In the genomic region with DNA sequence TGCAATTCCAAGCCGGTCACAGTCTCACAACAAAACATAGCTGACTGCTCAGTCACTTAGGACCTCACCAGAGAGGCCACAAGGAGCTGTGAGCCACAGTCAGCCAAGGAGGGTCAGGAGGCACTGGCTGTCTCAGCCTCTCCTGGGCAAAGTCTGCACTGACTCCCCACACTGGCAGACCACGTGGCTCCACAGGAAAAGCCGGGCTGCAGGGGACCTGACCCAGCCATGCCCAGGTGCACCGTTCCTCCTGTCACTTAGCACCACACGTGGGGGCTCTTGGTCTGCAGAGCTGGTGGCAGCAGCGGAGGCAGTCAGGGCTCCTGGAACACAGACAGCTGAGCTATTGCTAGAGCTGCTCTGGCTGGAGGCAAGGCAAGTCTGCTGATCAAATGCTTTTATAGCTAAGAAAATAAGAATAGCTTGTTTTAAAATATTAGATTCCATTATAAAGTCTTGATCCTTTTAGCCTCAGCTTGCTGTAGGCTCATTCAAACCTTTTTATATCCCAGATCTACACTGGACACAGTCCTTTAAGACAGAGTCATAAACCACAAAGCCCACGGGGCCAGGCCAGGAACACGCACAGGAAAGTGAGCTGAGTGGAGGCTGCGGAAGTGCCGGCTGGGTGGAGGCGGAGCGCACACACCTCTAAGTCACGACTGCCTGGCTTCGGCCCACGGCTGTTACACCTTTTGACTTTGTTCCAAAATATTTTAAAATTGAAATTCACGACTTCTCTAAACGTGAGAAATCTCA, we compare ENCODE assay signal across 8 cellular contexts.
DNase-seq lines count a peak whose midpoint lies in the region; ATAC-seq lines count a peak whose summit lies in the region.

No MANE protein-coding gene starts in this region.

- H3K27me3 Mint-ChIP-seq in activated CD4-positive, alpha-beta T cell treated with anti-CD3 and anti-CD28 coated beads, Interleukin-2, amount 10 ng/mL, durations not matched to agents 24 days and 14 days = no peaks in the 10 kb centered on the region

- DNase-seq in activated gamma-delta T cell treated with Interleukin-2 at 50 U/mL for 16 hours (peak; percentile 19), activated gamma-delta T cell (lab: John Stamatoyannopoulos, UW) (no peak), iPS-NIHi11 (ENCODE audit: low spot score) (peak; percentile 20), NCI-H1694 (lab: John Stamatoyannopoulos, UW) (no peak), NCI-H748 (lab: John Stamatoyannopoulos, UW; ENCODE audit: unreplicated experiment) (no peak)
- DNase-seq in activated CD4-positive, alpha-beta T cell treated with anti-CD3 and anti-CD28 coated beads, Interleukin-2, amount 10 ng/mL, durations not matched to agents 24 days and 14 days = peak; percentile 82
- DNase-seq in stimulated activated naive CD8-positive, alpha-beta T cell treated with anti-CD3 and anti-CD28 coated beads, Interleukin-15, Interleukin-2, amounts not matched to agents 100 U/mL and 50 U/mL, for 24 hours = peak; percentile 37

- H3K27ac Mint-ChIP-seq in activated CD4-positive, alpha-beta T cell treated with anti-CD3 and anti-CD28 coated beads, Interleukin-2, amount 10 ng/mL, durations not matched to agents 24 days and 14 days = peak overlapping the region; percentile 69

- intact Hi-C loops in activated CD4-positive, alpha-beta T cell treated with anti-CD3 and anti-CD28 coated beads, Interleukin-2, amount 10 ng/mL, durations not matched to agents 24 days and 14 days (cut with micrococcal nuclease) = no loop called here

- H3K9me3 Mint-ChIP-seq in activated CD4-positive, alpha-beta T cell treated with anti-CD3 and anti-CD28 coated beads, Interleukin-2, amount 10 ng/mL, durations not matched to agents 24 days and 14 days = no peaks in the 10 kb centered on the region

- H3K4me1 Mint-ChIP-seq in activated CD4-positive, alpha-beta T cell treated with anti-CD3 and anti-CD28 coated beads, Interleukin-2, amount 10 ng/mL, durations not matched to agents 24 days and 14 days = peaks cover 56% of the 10 kb centered on the region

- no peaks in the 10 kb centered on the region for H3K36me3 Mint-ChIP-seq in activated CD4-positive, alpha-beta T cell treated with anti-CD3 and anti-CD28 coated beads, Interleukin-2, amount 10 ng/mL, durations not matched to agents 24 days and 14 days (ENCODE audit: low read depth)

- peak overlapping the region; percentile 50 for H3K4me3 Mint-ChIP-seq in activated CD4-positive, alpha-beta T cell treated with anti-CD3 and anti-CD28 coated beads, Interleukin-2, amount 10 ng/mL, durations not matched to agents 24 days and 14 days

- peak; percentile 30 for ATAC-seq in stimulated activated naive CD8-positive, alpha-beta T cell treated with anti-CD3 and anti-CD28 coated beads, Interleukin-15, Interleukin-2, amounts not matched to agents 100 U/mL and 50 U/mL, for 24 hours
- ATAC-seq in HG02642 (IDR thresholded peaks at IDR 0.05; ENCODE audit: poor library complexity, unreplicated experiment) = no peak

Comparison
In these comparisons a context has a peak if more than half of its experiments do, and no peak if none do; other contexts are left out.
1. DNase-seq: peak in activated gamma-delta T cell treated with Interleukin-2 at 50 U/mL for 16 hours (single experiment), activated CD4-positive, alpha-beta T cell treated with anti-CD3 and anti-CD28 coated beads, Interleukin-2, amount 10 ng/mL, durations not matched to agents 24 days and 14 days (single experiment), iPS-NIHi11 (single experiment) and stimulated activated naive CD8-positive, alpha-beta T cell treated with anti-CD3 and anti-CD28 coated beads, Interleukin-15, Interleukin-2, amounts not matched to agents 100 U/mL and 50 U/mL, for 24 hours (single experiment); none in activated gamma-delta T cell (single experiment), NCI-H1694 (single experiment) and NCI-H748 (single experiment).